17 cellular contexts compared by ENCODE assay signal in genomic region chr6:85116475-85116874, GRCh38.
A peak's percentile ranks its signal among the peaks of the same experiment; 100 is the strongest.
DNase-seq lines count a peak whose midpoint lies in the region; ATAC-seq and TF ChIP-seq lines count a peak whose summit lies in the region.
"Had no signal": no experiment of that assay in that cellular context is flagged by ENCODE, and none has a peak within 500 bp of the region (broad histone marks: within the 10 kb centered on the region; RNA-seq: fewer than 3 reads in every experiment).

No MANE protein-coding gene starts in this region.

- H3K4me3 ChIP-seq in GM23338, result no peak overlapping the region
- H3K4me3 ChIP-seq: A549; BLaER1 treated with 17β-estradiol and CSF1 and Interleukin-3, amounts not matched to agents 10 nM and 100 nM had no signal

- no peak overlapping the region for H3K27ac ChIP-seq in GM23338 (ENCODE audit: low read depth)
- H3K27ac ChIP-seq: 22Rv1; A549; BLaER1 treated with 17β-estradiol and CSF1 and Interleukin-3, amounts not matched to agents 10 nM and 100 nM; C4-2B had no signal

- no peaks in the 10 kb centered on the region for H3K27me3 ChIP-seq in GM23338 (ENCODE audit: insufficient read depth)
- H3K27me3 ChIP-seq: BLaER1 treated with 17β-estradiol and CSF1 and Interleukin-3, amounts not matched to agents 10 nM and 100 nM had no signal

- DNase-seq in GM23338 (ENCODE audit: low spot score) (no peak), astrocyte of the hippocampus (ENCODE audit: low read depth, low spot score) (peak; percentile 15), omental fat pad (ENCODE audit: low spot score) (no peak), KBM-7 (no peak)
- no peak for DNase-seq in activated CD4-positive, alpha-beta T cell treated with anti-CD3 and anti-CD28 coated beads, Interleukin-2, amount 10 ng/mL, durations not matched to agents 24 days and 14 days
- DNase-seq: AML-193; Caco-2; Calu3; CD4-positive, alpha-beta T cell; CD8-positive, alpha-beta T cell; DMS79 treated with DMSO at 0.1 percent for 48 hours; GF-D8 had no signal

- ATAC-seq in GM23338 (no peak), omental fat pad (ENCODE audit: low FRiP score) (peak; percentile 51)
- ATAC-seq: A549; CD8-positive, alpha-beta T cell had no signal

- TF ChIP-seq CTCF in GM23338 (conservative IDR thresholded peaks at IDR 0.05; ENCODE audit: low read depth in 2 of 2) (no peak), omental fat pad (IDR thresholded peaks at IDR 0.05) (no peak)

- no peaks in the 10 kb centered on the region for H3K9me3 Mint-ChIP-seq in GM23338
- no peaks in the 10 kb centered on the region for H3K9me3 Mint-ChIP-seq in activated CD4-positive, alpha-beta T cell treated with anti-CD3 and anti-CD28 coated beads, Interleukin-2, amount 10 ng/mL, durations not matched to agents 24 days and 14 days
- H3K9me3 Mint-ChIP-seq: CD4-positive, alpha-beta T cell; CD8-positive, alpha-beta T cell had no signal

- peaks cover 5% of the 10 kb centered on the region for H3K27me3 Mint-ChIP-seq in GM23338 (ENCODE audit: insufficient read depth, low read depth, poor library complexity)
- H3K27me3 Mint-ChIP-seq in activated CD4-positive, alpha-beta T cell treated with anti-CD3 and anti-CD28 coated beads, Interleukin-2, amount 10 ng/mL, durations not matched to agents 24 days and 14 days, result no peaks in the 10 kb centered on the region
- H3K27me3 Mint-ChIP-seq: B cell; CD4-positive, alpha-beta T cell had no signal

- no peaks in the 10 kb centered on the region for H3K36me3 ChIP-seq in GM23338 (ENCODE audit: insufficient read depth)
- H3K36me3 ChIP-seq: BLaER1 treated with 17β-estradiol and CSF1 and Interleukin-3, amounts not matched to agents 10 nM and 100 nM had no signal

- no peaks in the 10 kb centered on the region for H3K9me2 ChIP-seq in GM23338 (ENCODE audit: insufficient read depth)

- H3K79me2 ChIP-seq in GM23338 (replicated peaks; ENCODE audit: insufficient read depth), result no peaks in the 10 kb centered on the region

- H2AFZ ChIP-seq in GM23338, result peak overlapping the region; percentile 28; the same call in 1 of the 2 replicates

- in situ Hi-C loops in KBM-7 (cut with MboI; ENCODE audit: low pct_unique_long_range_greater_than_20kb, low sequenced_read_pairs), result no loop called here

- no peaks in the 10 kb centered on the region for H3K36me3 Mint-ChIP-seq in GM23338 (ENCODE audit: low read depth)
- H3K36me3 Mint-ChIP-seq in activated CD4-positive, alpha-beta T cell treated with anti-CD3 and anti-CD28 coated beads, Interleukin-2, amount 10 ng/mL, durations not matched to agents 24 days and 14 days (ENCODE audit: low read depth), result no peaks in the 10 kb centered on the region
- H3K36me3 Mint-ChIP-seq: CD8-positive, alpha-beta T cell had no signal

- no peak overlapping the region for H3K4me2 ChIP-seq in GM23338
- H3K4me2 ChIP-seq: A549; BLaER1 treated with 17β-estradiol and CSF1 and Interleukin-3, amounts not matched to agents 10 nM and 100 nM had no signal

- H4K20me1 ChIP-seq in GM23338 (replicated peaks; ENCODE audit: insufficient read depth), result no peaks in the 10 kb centered on the region
- H4K20me1 ChIP-seq: BLaER1 treated with 17β-estradiol and CSF1 and Interleukin-3, amounts not matched to agents 10 nM and 100 nM had no signal

- 0 out of 2 replicates have a peak, but pooled peaks cover 4% of the 10 kb centered on the region for H3F3A ChIP-seq in GM23338 (replicated peaks; ENCODE audit: low read depth)

- intact Hi-C loops in activated CD4-positive, alpha-beta T cell treated with anti-CD3 and anti-CD28 coated beads, Interleukin-2, amount 10 ng/mL, durations not matched to agents 24 days and 14 days (cut with micrococcal nuclease), result no loop called here

- no peak overlapping the region for H3K4me3 Mint-ChIP-seq in GM23338
- H3K4me3 Mint-ChIP-seq in activated CD4-positive, alpha-beta T cell treated with anti-CD3 and anti-CD28 coated beads, Interleukin-2, amount 10 ng/mL, durations not matched to agents 24 days and 14 days, result no peak overlapping the region
- H3K4me3 Mint-ChIP-seq: B cell; CD4-positive, alpha-beta T cell; CD8-positive, alpha-beta T cell had no signal

- peaks cover 18% of the 10 kb centered on the region for H3K4me1 Mint-ChIP-seq in GM23338
- no peaks in the 10 kb centered on the region for H3K4me1 Mint-ChIP-seq in activated CD4-positive, alpha-beta T cell treated with anti-CD3 and anti-CD28 coated beads, Interleukin-2, amount 10 ng/mL, durations not matched to agents 24 days and 14 days
- H3K4me1 Mint-ChIP-seq: B cell had no signal

- no peak overlapping the region for H3K27ac Mint-ChIP-seq in GM23338
- H3K27ac Mint-ChIP-seq in activated CD4-positive, alpha-beta T cell treated with anti-CD3 and anti-CD28 coated beads, Interleukin-2, amount 10 ng/mL, durations not matched to agents 24 days and 14 days, result no peak overlapping the region
- H3K27ac Mint-ChIP-seq: B cell; CD4-positive, alpha-beta T cell; CD8-positive, alpha-beta T cell had no signal

- H3K4me1 ChIP-seq in GM23338 (ENCODE audit: insufficient read depth), result peaks cover 20% of the 10 kb centered on the region
- H3K4me1 ChIP-seq: BLaER1 treated with 17β-estradiol and CSF1 and Interleukin-3, amounts not matched to agents 10 nM and 100 nM; Caco-2 had no signal

TF ChIP-seq in GM23338, 12 proteins besides CTCF, POLR2A, EP300 and RAD21:
- TF ChIP-seq EZH2phosphoT487 (IDR thresholded peaks at IDR 0.05; ENCODE audit: unreplicated experiment) (no peak), NANOG (IDR thresholded peaks at IDR 0.05; ENCODE audit: borderline replicate concordance) (no peak)
